ENCODE assay signal across 1 cellular context in the genomic region with DNA sequence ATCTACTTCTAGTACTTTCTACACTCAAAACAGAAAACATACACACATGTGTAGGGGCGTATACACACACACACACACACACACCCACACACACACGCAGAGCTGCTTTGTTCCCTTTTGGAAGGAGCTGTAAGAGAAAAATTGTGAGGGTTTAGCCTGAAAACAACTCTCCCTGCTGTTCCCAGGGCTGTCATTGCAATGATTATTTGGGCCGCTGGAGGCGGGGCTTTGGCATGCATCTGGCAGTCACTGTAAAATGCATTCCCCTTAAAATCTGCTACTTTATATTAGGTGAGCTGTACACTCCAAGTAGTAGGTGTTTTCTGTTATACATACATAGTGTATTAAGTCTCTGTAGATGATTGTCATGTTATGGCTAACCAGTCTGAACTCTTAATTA.
TF ChIP-seq lines count a peak whose summit lies in the region.

No MANE protein-coding gene starts in this region.

TF ChIP-seq in endothelial cell of umbilical vein, 7 proteins besides CTCF, POLR2A, EP300 and RAD21:
- no peak for TF ChIP-seq JUN (IDR thresholded peaks at IDR 0.05; ENCODE audit: borderline replicate concordance, insufficient read depth, insufficient read length, low read depth)
- TF ChIP-seq POLR2AphosphoS5 (IDR thresholded peaks at IDR 0.05; ENCODE audit: insufficient read depth, low read depth, low read length), result no peak
- no peak for TF ChIP-seq MYC (IDR thresholded peaks at IDR 0.05; ENCODE audit: low read depth, low read length)
- no peak for TF ChIP-seq FOS (IDR thresholded peaks at IDR 0.05; ENCODE audit: borderline replicate concordance, insufficient read depth, low read length)
- no peak for TF ChIP-seq MAX (IDR thresholded peaks at IDR 0.05; ENCODE audit: insufficient read depth, insufficient read length)
- no peak for TF ChIP-seq EZH2 (IDR thresholded peaks at IDR 0.05; ENCODE audit: borderline replicate concordance, low read depth, low read length, severe bottlenecking)
- no peak for TF ChIP-seq GATA2 (IDR thresholded peaks at IDR 0.05; ENCODE audit: insufficient read depth, insufficient read length, low read depth, low read length)
